ENCODE assay signal across 25 cellular contexts in the genomic region with DNA sequence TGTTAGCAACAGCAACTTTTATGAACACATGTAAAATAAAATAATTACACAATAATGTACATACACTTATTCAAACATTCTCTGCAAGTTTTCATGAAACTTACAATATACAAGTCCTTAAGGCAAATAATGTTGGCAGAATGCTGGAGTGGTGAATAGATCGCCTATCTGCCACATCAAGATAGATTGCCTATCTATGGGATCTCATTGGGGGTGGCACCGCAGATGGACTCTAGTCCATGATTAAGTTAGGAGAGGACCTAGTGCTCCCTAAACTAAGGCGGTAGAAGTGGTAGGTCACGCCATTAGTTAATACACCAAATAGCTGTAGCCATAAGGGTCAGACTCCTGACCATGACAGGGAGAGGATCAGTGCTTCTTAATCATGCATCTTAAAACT.
DNase-seq lines count a peak whose midpoint lies in the region; FAIRE-seq and TF ChIP-seq lines count a peak whose summit lies in the region.
"Had no signal": no experiment of that assay in that cellular context is flagged by ENCODE, and none has a peak within 500 bp of the region (broad histone marks: within the 10 kb centered on the region; RNA-seq: fewer than 3 reads in every experiment).

No MANE protein-coding gene starts in this region.

- H3K4me1 Mint-ChIP-seq in CD14-positive monocyte = no peaks in the 10 kb centered on the region
- H3K4me1 Mint-ChIP-seq: B cell; CD4-positive, alpha-beta memory T cell; CD4-positive, CD25-positive, alpha-beta regulatory T cell; CD8-positive, alpha-beta memory T cell had no signal

- intact Hi-C loops in CD14-positive monocyte (cut with micrococcal nuclease) = no loop called here

- FAIRE-seq in D721Med (lab: Jason Lieb, UNC) = peak; percentile 11
- FAIRE-seq: A204.1, A549 had no signal

- TF ChIP-seq CTCF in D721Med (IDR thresholded peaks at IDR 0.05; ENCODE audit: insufficient read depth, missing control alignments) (no peak), CD14-positive monocyte (IDR thresholded peaks at IDR 0.05) (no peak)

- H3K27me3 Mint-ChIP-seq in CD14-positive monocyte (ENCODE audit: low read depth in 3 of 3) = no peaks in the 10 kb centered on the region
- H3K27me3 Mint-ChIP-seq: CD4-positive, alpha-beta memory T cell; CD4-positive, alpha-beta T cell; CD4-positive, CD25-positive, alpha-beta regulatory T cell; CD8-positive, alpha-beta memory T cell had no signal

- no peak overlapping the region for H3K4me3 Mint-ChIP-seq in CD14-positive monocyte
- H3K4me3 Mint-ChIP-seq: B cell; CD4-positive, alpha-beta memory T cell; CD4-positive, alpha-beta T cell; CD4-positive, CD25-positive, alpha-beta regulatory T cell; CD8-positive, alpha-beta memory T cell; CD8-positive, alpha-beta T cell had no signal

- no peaks in the 10 kb centered on the region for H3K36me3 Mint-ChIP-seq in CD14-positive monocyte
- H3K36me3 Mint-ChIP-seq: CD4-positive, alpha-beta memory T cell; CD4-positive, CD25-positive, alpha-beta regulatory T cell; CD8-positive, alpha-beta memory T cell; CD8-positive, alpha-beta T cell had no signal

- DNase-seq in D721Med (ENCODE audit: insufficient read length, low spot score) (no peak), CD14-positive monocyte (ENCODE audit: low spot score) (no peak)
- DNase-seq: 8988T; ACHN; AML-193; BE2C; C1 segment of cervical spinal cord; Caco-2; Calu3; CD4-positive, alpha-beta memory T cell; CD4-positive, alpha-beta T cell; CD4-positive, CD25-positive, alpha-beta regulatory T cell; CD8-positive, alpha-beta memory T cell; CD8-positive, alpha-beta T cell; COR-L47; DMS 273 treated with DMSO at 0.1 percent for 48 hours; DMS153; DMS53; DMS79; DMS79 treated with DMSO at 0.1 percent for 48 hours; DND-41; EL had no signal

- peaks cover 0 to 10% (median 4%) of the 10 kb centered on the region in 7 donors for H3K9me3 Mint-ChIP-seq in CD14-positive monocyte
- H3K9me3 Mint-ChIP-seq: CD4-positive, alpha-beta T cell; CD8-positive, alpha-beta T cell had no signal

- H3K27ac Mint-ChIP-seq in CD14-positive monocyte = no peak overlapping the region
- H3K27ac Mint-ChIP-seq: B cell; CD4-positive, alpha-beta memory T cell; CD4-positive, alpha-beta T cell; CD4-positive, CD25-positive, alpha-beta regulatory T cell; CD8-positive, alpha-beta memory T cell; CD8-positive, alpha-beta T cell had no signal
